In genomic region chr14:49686425-49686824, GRCh38 we compare ENCODE assay signal across 17 cellular contexts. TPM values are rescaled to one million over a fixed set of nuclear protein-coding genes. Genes with fewer than 3 reads are reported as not detected.
A peak's percentile ranks its signal among the peaks of the same experiment; 100 is the strongest.
DNase-seq lines count a peak whose midpoint lies in the region; ATAC-seq and TF ChIP-seq lines count a peak whose summit lies in the region.
"Had no signal": no experiment of that assay in that cellular context is flagged by ENCODE, and none has a peak within 500 bp of the region (broad histone marks: within the 10 kb centered on the region; RNA-seq: fewer than 3 reads in every experiment).

No MANE protein-coding gene starts in this region.

- CTCF ChIA-PET in CD4-positive, alpha-beta T cell (lab: Charles Lee), result interaction anchor here (2.8 kb wide), 1 partner anchor 52 kb away, joined by 15 read pairs; the partner anchor contains the start of gene DNAAF2
- CTCF ChIA-PET in activated CD4-positive, alpha-beta memory T cell treated with anti-CD3 and anti-CD28 coated beads, Interleukin-2, amount 10 ng/mL, durations not matched to agents 7 days and 5 days (lab: Charles Lee), result interaction anchor here (1.0 to 2.8 kb wide), 3 partner anchors 52 to 165 kb away, joined by 3 to 14 read pairs (median 4); partner anchors contain the start of genes NEMF and RPS29

- no peak overlapping the region for H3K27ac Mint-ChIP-seq in CD4-positive, alpha-beta T cell
- no peak overlapping the region for H3K27ac Mint-ChIP-seq in GM23338
- H3K27ac Mint-ChIP-seq in activated CD4-positive, alpha-beta memory T cell treated with anti-CD3 and anti-CD28 coated beads, Interleukin-2, amount 10 ng/mL, durations not matched to agents 7 days and 5 days, result no peak overlapping the region
- peak overlapping the region in 1 of 6 donors; percentile 93 for H3K27ac Mint-ChIP-seq in naive B cell

- H3K27me3 Mint-ChIP-seq in CD4-positive, alpha-beta T cell, result no peaks in the 10 kb centered on the region
- H3K27me3 Mint-ChIP-seq in GM23338 (ENCODE audit: insufficient read depth, low read depth, poor library complexity) (peaks cover 17% of the 10 kb centered on the region), naive B cell (no peaks in the 10 kb centered on the region)
- no peaks in the 10 kb centered on the region for H3K27me3 Mint-ChIP-seq in activated CD4-positive, alpha-beta memory T cell treated with anti-CD3 and anti-CD28 coated beads, Interleukin-2, amount 10 ng/mL, durations not matched to agents 7 days and 5 days

- TF ChIP-seq CTCF in CD4-positive, alpha-beta T cell (IDR thresholded peaks at IDR 0.05), result no peak
- TF ChIP-seq CTCF in GM23338 (conservative IDR thresholded peaks at IDR 0.05; ENCODE audit: low read depth in 2 of 2), result no peak

- H3K4me3 ChIP-seq in GM23338, result peak overlapping the region; percentile 87; the same call in 1 of the 2 replicates
- H3K4me3 ChIP-seq: heart left ventricle had no signal

- peaks cover 14% of the 10 kb centered on the region for H3K4me1 Mint-ChIP-seq in CD4-positive, alpha-beta T cell (ENCODE audit: low read depth)
- H3K4me1 Mint-ChIP-seq in GM23338, result peaks cover 17% of the 10 kb centered on the region
- peaks cover 45% of the 10 kb centered on the region for H3K4me1 Mint-ChIP-seq in activated CD4-positive, alpha-beta memory T cell treated with anti-CD3 and anti-CD28 coated beads, Interleukin-2, amount 10 ng/mL, durations not matched to agents 7 days and 5 days
- peaks cover 12 to 19% (median 13%) of the 10 kb centered on the region in 3 donors for H3K4me1 Mint-ChIP-seq in naive B cell

- peak overlapping the region; percentile 71 for H3K4me3 Mint-ChIP-seq in CD4-positive, alpha-beta T cell
- H3K4me3 Mint-ChIP-seq in GM23338 (peak overlapping the region; percentile 91), naive B cell (peak overlapping the region in 6 of 8 donors; percentile 33 to 86 (median 81))
- H3K4me3 Mint-ChIP-seq in activated CD4-positive, alpha-beta memory T cell treated with anti-CD3 and anti-CD28 coated beads, Interleukin-2, amount 10 ng/mL, durations not matched to agents 7 days and 5 days, result peak overlapping the region; percentile 89

- peaks cover 18% of the 10 kb centered on the region; the same call in 1 of the 2 replicates for H3K36me3 ChIP-seq in GM23338 (ENCODE audit: insufficient read depth)
- H3K36me3 ChIP-seq: heart left ventricle had no signal

- peak overlapping the region; percentile 81 for H3K4me2 ChIP-seq in GM23338

- no peaks in the 10 kb centered on the region for H3K9me3 ChIP-seq in CD4-positive, alpha-beta T cell (ENCODE audit: control insufficient read depth, low read length)
- H3K9me3 ChIP-seq: heart left ventricle had no signal

- no peak overlapping the region for H2AFZ ChIP-seq in GM23338

- peaks cover 12% of the 10 kb centered on the region for H4K20me1 ChIP-seq in GM23338 (replicated peaks; ENCODE audit: insufficient read depth)

- no peak for ATAC-seq in CD4-positive, alpha-beta T cell (ENCODE audit: poor library complexity)
- ATAC-seq in GM23338 (no peak), naive B cell (ENCODE audit: low read depth in 2 of 2) (no peak)
- ATAC-seq: activated CD4-positive, CD25-positive, alpha-beta regulatory T cell treated with anti-CD3 and anti-CD28 coated beads, Interleukin-2, amount 50 U/mL, for 24 hours; heart left ventricle; left cardiac atrium; sciatic nerve had no signal

- intact Hi-C loops in CD4-positive, alpha-beta T cell (cut with DNase I, micrococcal nuclease), result loop anchor here in 1 of 2 experiments (5.0 kb wide), 1 partner anchor 626 kb away; the partner anchor contains the start of genes DMAC2L and L2HGDH

- POLR2A ChIA-PET in CD4-positive, alpha-beta T cell (lab: Charles Lee), result interaction anchor here (0.7 to 3.3 kb wide), 3 partner anchors 52 to 82 kb away, joined by 3 to 30 read pairs (median 22); partner anchors contain the start of genes KLHDC2, MGAT2 and RPL36AL
- POLR2A ChIA-PET in activated CD4-positive, alpha-beta memory T cell treated with anti-CD3 and anti-CD28 coated beads, Interleukin-2, amount 10 ng/mL, durations not matched to agents 7 days and 5 days (lab: Charles Lee), result interaction anchor here (1.0 to 4.2 kb wide), 7 partner anchors 9 to 88 kb away, joined by 4 to 99 read pairs (median 7); partner anchors contain the start of genes DNAAF2, KLHDC2, LRR1 and MGAT2

- H3K36me3 Mint-ChIP-seq in CD4-positive, alpha-beta T cell (ENCODE audit: low read depth), result no peaks in the 10 kb centered on the region
- peaks cover 32% of the 10 kb centered on the region for H3K36me3 Mint-ChIP-seq in GM23338 (ENCODE audit: low read depth)
- peaks cover 22% of the 10 kb centered on the region for H3K36me3 Mint-ChIP-seq in activated CD4-positive, alpha-beta memory T cell treated with anti-CD3 and anti-CD28 coated beads, Interleukin-2, amount 10 ng/mL, durations not matched to agents 7 days and 5 days (ENCODE audit: low read depth)
- no peaks in the 10 kb centered on the region for H3K36me3 Mint-ChIP-seq in naive B cell

- H3K27ac ChIP-seq in CD4-positive, alpha-beta T cell (ENCODE audit: low read depth, low read length), result no peak overlapping the region
- no peak overlapping the region for H3K27ac ChIP-seq in GM23338 (ENCODE audit: low read depth)
- H3K27ac ChIP-seq: epithelial cell of prostate, heart left ventricle had no signal

- H3K27me3 ChIP-seq in CD4-positive, alpha-beta T cell (ENCODE audit: control insufficient read depth, insufficient read depth, low read length), result no peaks in the 10 kb centered on the region
- H3K27me3 ChIP-seq in GM23338 (ENCODE audit: insufficient read depth), result peaks cover 8% of the 10 kb centered on the region
- H3K27me3 ChIP-seq: heart left ventricle had no signal

- peaks cover 17% of the 10 kb centered on the region; the same call in 1 of the 2 replicates for H3K4me1 ChIP-seq in GM23338 (ENCODE audit: insufficient read depth)

- no peaks in the 10 kb centered on the region for H3K9me2 ChIP-seq in GM23338 (ENCODE audit: insufficient read depth)

- no peaks in the 10 kb centered on the region for H3K9me3 Mint-ChIP-seq in CD4-positive, alpha-beta T cell
- no peaks in the 10 kb centered on the region for H3K9me3 Mint-ChIP-seq in GM23338
- no peaks in the 10 kb centered on the region for H3K9me3 Mint-ChIP-seq in activated CD4-positive, alpha-beta memory T cell treated with anti-CD3 and anti-CD28 coated beads, Interleukin-2, amount 10 ng/mL, durations not matched to agents 7 days and 5 days
- no peaks in the 10 kb centered on the region for H3K9me3 Mint-ChIP-seq in naive B cell

- DNase-seq in CD4-positive, alpha-beta T cell, result no peak
- DNase-seq in GM23338 (ENCODE audit: low spot score) (no peak), naive B cell (no peak), anterior cingulate cortex (lab: John Stamatoyannopoulos, UW) (no peak), NCI-H2107 (lab: John Stamatoyannopoulos, UW) (no peak)
- no peak for DNase-seq in activated CD4-positive, alpha-beta memory T cell treated with anti-CD3 and anti-CD28 coated beads, Interleukin-2, amount 10 ng/mL, durations not matched to agents 7 days and 5 days
- DNase-seq in effector CD8-positive, alpha-beta T cell (lab: John Stamatoyannopoulos, UW), result no peak
- DNase-seq: cerebellar nuclear complex; COR-L47; HCEC 1CT; heart left ventricle; left cardiac atrium; stimulated activated naive CD4-positive, alpha-beta T cell treated with Interleukin-2 at 50 U/mL for 16 hours had no signal

- peaks cover 39% of the 10 kb centered on the region for H3K79me2 ChIP-seq in GM23338 (replicated peaks; ENCODE audit: insufficient read depth)

- peaks cover 10% of the 10 kb centered on the region for H3F3A ChIP-seq in GM23338 (replicated peaks; ENCODE audit: low read depth)

TF ChIP-seq in GM23338, 12 proteins besides CTCF, POLR2A, EP300 and RAD21:
- TF ChIP-seq JUNB (IDR thresholded peaks at IDR 0.05; ENCODE audit: unreplicated experiment), result no peak
- TF ChIP-seq ETS1 (IDR thresholded peaks at IDR 0.05), result no peak

RNA-seq across cellular contexts. Expression of gene POLE2, which starts 1.6 kb away (rescaled TPM):
- 1 to 10 TPM; 1.2 to 1.4 TPM for total RNA-seq in CD4-positive, alpha-beta T cell
- total RNA-seq in GM23338 (2014; rRNA removed; shearing (Covaris generic)), result 53.3 and 76.5 TPM in 2 replicates
- polyA plus RNA-seq in GM23338 (2016; fragmentation: Nextera tagmentation; extraction: Ambion mirVana) (37.9 and 41.9 TPM in 2 replicates), naive B cell (ENCODE audit: low read depth in 6 of 6) (1 to 10 TPM in 4 of 6 donors, under 1 TPM in 2; 0.34 to 4.7 (median 1.2) TPM)
- 10 to 100 TPM; 24.1 to 24.9 TPM for total RNA-seq in activated CD4-positive, alpha-beta memory T cell treated with anti-CD3 and anti-CD28 coated beads, Interleukin-2, amount 10 ng/mL, durations not matched to agents 7 days and 5 days

RNA-seq across cellular contexts. Expression of gene KLHDC1, which starts 6.5 kb away (rescaled TPM):
- 10 to 100 TPM in 1 of 2 experiments, 1 to 10 TPM in 1; 9.8 to 11.8 TPM for total RNA-seq in CD4-positive, alpha-beta T cell
- total RNA-seq in GM23338 (2014; rRNA removed; shearing (Covaris generic)), result 4.0 TPM in 1 of 2 replicates, not detected in the other
- not detected in 2 replicates for polyA plus RNA-seq in GM23338 (2016; fragmentation: Nextera tagmentation; extraction: Ambion mirVana)
- 1 to 10 TPM; 2.4 to 2.6 TPM for total RNA-seq in activated CD4-positive, alpha-beta memory T cell treated with anti-CD3 and anti-CD28 coated beads, Interleukin-2, amount 10 ng/mL, durations not matched to agents 7 days and 5 days
- polyA plus RNA-seq in naive B cell (ENCODE audit: low read depth in 6 of 6), result 1 to 10 TPM in 5 of 6 donors, not detected in 1; 2.4 to 4.7 (median 3.1) TPM
- total RNA-seq: HT1080 had no signal

RNA-seq across cellular contexts. Expression of gene DNAAF2, which starts 51.4 kb away (rescaled TPM):
- 1 to 10 TPM; 7.5 to 8.0 TPM for total RNA-seq in CD4-positive, alpha-beta T cell
- total RNA-seq in GM23338 (2014; rRNA removed; shearing (Covaris generic)), result 40.4 and 41.2 TPM in 2 replicates
- polyA plus RNA-seq in GM23338 (2016; fragmentation: Nextera tagmentation; extraction: Ambion mirVana) (56.9 and 62.6 TPM in 2 replicates), naive B cell (ENCODE audit: low read depth in 6 of 6) (10 to 100 TPM; 16.1 to 28.3 (median 24.8) TPM)
- 1 to 10 TPM; 7.4 to 7.5 TPM for total RNA-seq in activated CD4-positive, alpha-beta memory T cell treated with anti-CD3 and anti-CD28 coated beads, Interleukin-2, amount 10 ng/mL, durations not matched to agents 7 days and 5 days

Comparison
In these comparisons a context has a peak if more than half of its experiments do, and no peak if none do; other contexts are left out.
1. RNA of gene POLE2, which starts 1.6 kb away (total RNA-seq): 53.3 to 76.5 TPM in GM23338 and 24.1 to 24.9 TPM in activated CD4-positive, alpha-beta memory T cell treated with anti-CD3 and anti-CD28 coated beads, Interleukin-2, amount 10 ng/mL, durations not matched to agents 7 days and 5 days; 1.2 to 1.4 TPM in CD4-positive, alpha-beta T cell; every median in the first group is over 10 times any median in the second.
2. Peak in every context shown above with its lines, with median percentiles within 50 percentile points of each other: H3K4me3 Mint-ChIP-seq.